Comparison of ENCODE assay signal across 19 cellular contexts in genomic region chr5:130286971-130287370, GRCh38.
A peak's percentile ranks its signal among the peaks of the same experiment; 100 is the strongest.
DNase-seq lines count a peak whose midpoint lies in the region; ATAC-seq and TF ChIP-seq lines count a peak whose summit lies in the region.
"Had no signal": no experiment of that assay in that cellular context is flagged by ENCODE, and none has a peak within 500 bp of the region (broad histone marks: within the 10 kb centered on the region; RNA-seq: fewer than 3 reads in every experiment).

No MANE protein-coding gene starts in this region.

- ATAC-seq in T-cell (replicated peaks in 1 of 4): no peak

- no peaks in the 10 kb centered on the region for H3K9me3 Mint-ChIP-seq in T-cell
- H3K9me3 Mint-ChIP-seq: CD4-positive, alpha-beta memory T cell had no signal

- DNase-seq in AG10803 (ENCODE audit: low read depth) (peak; percentile 27), GM04504 (ENCODE audit: low read depth) (peak; percentile 30), fibroblast of mammary gland (ENCODE audit: low read depth) (peak; percentile 63), osteoblast (ENCODE audit: insufficient read length, low spot score, missing footprints) (peak; percentile 82), NCI-H345 treated with DMSO at 0.1 percent for 48 hours (lab: John Stamatoyannopoulos, UW; ENCODE audit: unreplicated experiment) (no peak), GM10266 (ENCODE audit: extremely low spot score) (no peak), occipital lobe (lab: John Stamatoyannopoulos, UW) (no peak), T-cell (no peak)
- DNase-seq: BE2C; CD4-positive, alpha-beta memory T cell; DND-41; GDM1; NCI-H1417 treated with DMSO at 0.1 percent for 48 hours; NCI-H2029 treated with DMSO at 0.1 percent for 48 hours; NCI-H2171 treated with DMSO at 0.1 percent for 48 hours; NCI-H510A; Peyer's patch; SHP77; SK-N-SH had no signal

- H3K27ac ChIP-seq in osteoblast (ENCODE audit: low read depth, low read length): no peak overlapping the region
- H3K27ac ChIP-seq: Peyer's patch had no signal

- H3K9me3 ChIP-seq in osteoblast (ENCODE audit: low read depth, low read length): no peaks in the 10 kb centered on the region
- H3K9me3 ChIP-seq: BE2C, Peyer's patch, SK-N-SH had no signal

- H4K20me1 ChIP-seq in osteoblast (ENCODE audit: insufficient read depth, low read length): no peaks in the 10 kb centered on the region

- POLR2A ChIA-PET in T-cell (lab: Charles Lee): no interaction called here

- CTCF ChIA-PET in T-cell (lab: Charles Lee): no interaction called here

- no peaks in the 10 kb centered on the region for H3K27me3 ChIP-seq in osteoblast (ENCODE audit: insufficient read depth, low read length)
- H3K27me3 ChIP-seq: BE2C, Peyer's patch had no signal

- no peaks in the 10 kb centered on the region for H3K36me3 ChIP-seq in osteoblast (ENCODE audit: insufficient read depth, low read length)
- H3K36me3 ChIP-seq: BE2C, Peyer's patch had no signal

- no peaks in the 10 kb centered on the region for H3K36me3 Mint-ChIP-seq in T-cell
- H3K36me3 Mint-ChIP-seq: CD4-positive, alpha-beta memory T cell had no signal

- peaks cover 0 to 3% of the 10 kb centered on the region in 2 donors for H3K27me3 Mint-ChIP-seq in T-cell

- H3K4me2 ChIP-seq in osteoblast (ENCODE audit: insufficient read depth, low read length): no peak overlapping the region
- H3K4me2 ChIP-seq: SK-N-SH had no signal

- no peak for TF ChIP-seq CTCF in AG10803 (conservative IDR thresholded peaks at IDR 0.05; ENCODE audit: low read length)
- no peak for TF ChIP-seq CTCF in fibroblast of mammary gland (conservative IDR thresholded peaks at IDR 0.05; ENCODE audit: control insufficient read depth, insufficient read depth, low read depth, low read length)
- TF ChIP-seq CTCF in osteoblast (IDR thresholded peaks at IDR 0.05; ENCODE audit: extremely low read depth, low read depth, low read length): no peak
- TF ChIP-seq CTCF in GM10266 (IDR thresholded peaks at IDR 0.05; ENCODE audit: control insufficient read depth, insufficient read depth, low read depth, missing control alignments): no peak

- H3K4me3 Mint-ChIP-seq in T-cell: no peak overlapping the region
- H3K4me3 Mint-ChIP-seq: CD4-positive, alpha-beta memory T cell had no signal

- H3K4me1 Mint-ChIP-seq in T-cell: no peaks in the 10 kb centered on the region
- H3K4me1 Mint-ChIP-seq: CD4-positive, alpha-beta memory T cell had no signal

- H3K79me2 ChIP-seq in osteoblast (ENCODE audit: insufficient read depth, low read length): no peaks in the 10 kb centered on the region

- no peak overlapping the region for H2AFZ ChIP-seq in osteoblast (ENCODE audit: low read length)

- H3K27ac Mint-ChIP-seq in T-cell: no peak overlapping the region
- H3K27ac Mint-ChIP-seq: CD4-positive, alpha-beta memory T cell had no signal

- H3K4me1 ChIP-seq in osteoblast (ENCODE audit: insufficient read depth, low read length): peaks cover 27% of the 10 kb centered on the region
- H3K4me1 ChIP-seq: BE2C, Peyer's patch had no signal

- H3K4me3 ChIP-seq in AG10803 (ENCODE audit: low read length) (no peak overlapping the region), fibroblast of mammary gland (ENCODE audit: control insufficient read depth, low read depth, low read length) (no peak overlapping the region), osteoblast (ENCODE audit: insufficient read depth, low read length) (no peak overlapping the region)
- H3K4me3 ChIP-seq: Peyer's patch had no signal

Comparison
In these comparisons a context has a peak if more than half of its experiments do, and no peak if none do; other contexts are left out.
1. DNase-seq: peak in AG10803 (single experiment), GM04504 (single experiment), fibroblast of mammary gland (single experiment) and osteoblast (single experiment); none in NCI-H345 treated with DMSO at 0.1 percent for 48 hours (single experiment), GM10266 (single experiment), occipital lobe (single experiment) and T-cell (0 of 34).